In genomic region chr5:116571568-116572321, GRCh38 we compare ENCODE assay signal across 9 cellular contexts. TPM values are rescaled to one million over a fixed set of nuclear protein-coding genes. Genes with fewer than 3 reads are reported as not detected.
DNase-seq lines count a peak whose midpoint lies in the region; ATAC-seq and TF ChIP-seq lines count a peak whose summit lies in the region.
"Had no signal": no experiment of that assay in that cellular context is flagged by ENCODE, and none has a peak within 500 bp of the region (broad histone marks: within the 10 kb centered on the region; RNA-seq: fewer than 3 reads in every experiment).

No MANE protein-coding gene starts in this region.

- peak overlapping the region; percentile 92 for H3K4me2 ChIP-seq in hepatocyte

- H3K9me2 ChIP-seq in hepatocyte (replicated peaks; ENCODE audit: insufficient read depth), result no peaks in the 10 kb centered on the region

- H2AFZ ChIP-seq in hepatocyte, result no peak overlapping the region

- H3K27ac ChIP-seq in hepatocyte (peak overlapping the region; percentile 85), psoas muscle (no peak overlapping the region)

- DNase-seq in SK-MEL-5 (ENCODE audit: low read depth, low spot score), result peak; percentile 64
- peak; percentile 39 for DNase-seq in hepatocyte (ENCODE audit: low spot score)
- DNase-seq in psoas muscle, result no peak
- DNase-seq in NCI-H774 (lab: John Stamatoyannopoulos, UW), result no peak
- DNase-seq in NCI-H345 (lab: John Stamatoyannopoulos, UW), result no peak
- no peak for DNase-seq in T-helper 9 cell
- DNase-seq: activated CD8-positive, alpha-beta memory T cell treated with anti-CD3 and anti-CD28 coated beads, Interleukin-2, amount 10 ng/mL, durations not matched to agents 7 days and 5 days had no signal

- H3K4me1 ChIP-seq in ES-I3 (ENCODE audit: insufficient read depth, low read length), result peaks cover 2% of the 10 kb centered on the region; the same call in 1 of the 2 replicates
- H3K4me1 ChIP-seq in hepatocyte (ENCODE audit: insufficient read depth), result peaks cover 8% of the 10 kb centered on the region
- peaks cover 11% of the 10 kb centered on the region for H3K4me1 ChIP-seq in psoas muscle

- 6% methylated on average over 16 of the region's 16 CpGs for WGBS in hepatocyte (ENCODE audit: low lambda C conversion rate, missing lambda C conversion rate)
- 24 to 38% (median 26%) methylated on average over 16 of the region's 16 CpGs for WGBS in psoas muscle, 3 donors

- intact Hi-C loops in psoas muscle (cut with DNase I), result loop anchor here in 1 of 2 donors (10.0 kb wide), 1 partner anchor 437 kb away; no protein-coding TSS in a partner anchor

- H3K4me3 ChIP-seq in hepatocyte, result peak overlapping the region; percentile 97
- H3K4me3 ChIP-seq in psoas muscle, result peak overlapping the region; percentile 73

- H3K9me3 ChIP-seq in ES-I3 (ENCODE audit: control insufficient read depth, insufficient read depth, low read length) (no peaks in the 10 kb centered on the region), hepatocyte (ENCODE audit: low read depth) (no peaks in the 10 kb centered on the region), psoas muscle (no peaks in the 10 kb centered on the region)

- H3K9ac ChIP-seq in ES-I3 (ENCODE audit: low read depth, low read length), result peak overlapping the region; percentile 85

- H4K20me1 ChIP-seq in hepatocyte (ENCODE audit: insufficient read depth, poor library complexity, severe bottlenecking), result peaks cover 50% of the 10 kb centered on the region

- in situ Hi-C loops in SK-MEL-5 (cut with HindIII; ENCODE audit: low pct_unique_long_range_greater_than_20kb, low sequenced_read_pairs), result no loop called here

- H3K79me2 ChIP-seq in hepatocyte, result peaks cover 77% of the 10 kb centered on the region

- TF ChIP-seq CTCF in hepatocyte (IDR thresholded peaks at IDR 0.05; ENCODE audit: poor library complexity) (no peak), psoas muscle (IDR thresholded peaks at IDR 0.05) (no peak)

- H3K27me3 ChIP-seq in hepatocyte (no peaks in the 10 kb centered on the region), psoas muscle (ENCODE audit: insufficient read depth in 3 of 3, low read length in 2 of 3) (peaks cover 0 to 36% (median 14%) of the 10 kb centered on the region in 3 donors)

- H3K36me3 ChIP-seq in ES-I3 (ENCODE audit: insufficient read depth, low read length), result peaks cover 38% of the 10 kb centered on the region
- no peaks in the 10 kb centered on the region for H3K36me3 ChIP-seq in hepatocyte (replicated peaks; ENCODE audit: insufficient read depth, low read depth)
- no peaks in the 10 kb centered on the region for H3K36me3 ChIP-seq in psoas muscle (ENCODE audit: insufficient read depth in 1 of 2, low read depth in 1 of 2)

- no peak for ATAC-seq in psoas muscle
- no peak for ATAC-seq in esophagus mucosa
- ATAC-seq: activated CD8-positive, alpha-beta memory T cell treated with anti-CD3 and anti-CD28 coated beads, Interleukin-2, amount 10 ng/mL, durations not matched to agents 7 days and 5 days had no signal

RNA-seq across cellular contexts. Expression of gene SEMA6A, which starts 2.9 kb away (rescaled TPM):
- 37.6 and 39.0 TPM in 2 replicates for total RNA-seq in SK-MEL-5 (2014; rRNA removed; shearing (Covaris generic))
- 46.6 and 52.1 TPM in 2 replicates for polyA plus RNA-seq in SK-MEL-5 (2015; cell fraction: cytosol; rRNA removed)
- polyA plus RNA-seq in SK-MEL-5 (2015; cell fraction: nucleus; rRNA removed), result 134 and 177 TPM in 2 replicates
- total RNA-seq in hepatocyte, result 50.0 and 68.6 TPM in 2 replicates
- 35.8 and 38.2 TPM in 2 replicates for polyA plus RNA-seq in hepatocyte
- total RNA-seq in psoas muscle, result 1 to 10 TPM; 3.1 to 7.6 (median 4.3) TPM
- 1 to 10 TPM; 1.1 to 1.5 (median 1.5) TPM for polyA plus RNA-seq in psoas muscle
- 6.1 TPM for total RNA-seq in esophagus mucosa

Comparison
In these comparisons a context has a peak if more than half of its experiments do, and no peak if none do; other contexts are left out.
1. DNase-seq: peak in SK-MEL-5 (single experiment) and hepatocyte (single experiment); none in psoas muscle (0 of 2), NCI-H774 (single experiment), NCI-H345 (single experiment) and T-helper 9 cell (single experiment).